ENCODE assay signal across 8 cellular contexts in the genomic region with DNA sequence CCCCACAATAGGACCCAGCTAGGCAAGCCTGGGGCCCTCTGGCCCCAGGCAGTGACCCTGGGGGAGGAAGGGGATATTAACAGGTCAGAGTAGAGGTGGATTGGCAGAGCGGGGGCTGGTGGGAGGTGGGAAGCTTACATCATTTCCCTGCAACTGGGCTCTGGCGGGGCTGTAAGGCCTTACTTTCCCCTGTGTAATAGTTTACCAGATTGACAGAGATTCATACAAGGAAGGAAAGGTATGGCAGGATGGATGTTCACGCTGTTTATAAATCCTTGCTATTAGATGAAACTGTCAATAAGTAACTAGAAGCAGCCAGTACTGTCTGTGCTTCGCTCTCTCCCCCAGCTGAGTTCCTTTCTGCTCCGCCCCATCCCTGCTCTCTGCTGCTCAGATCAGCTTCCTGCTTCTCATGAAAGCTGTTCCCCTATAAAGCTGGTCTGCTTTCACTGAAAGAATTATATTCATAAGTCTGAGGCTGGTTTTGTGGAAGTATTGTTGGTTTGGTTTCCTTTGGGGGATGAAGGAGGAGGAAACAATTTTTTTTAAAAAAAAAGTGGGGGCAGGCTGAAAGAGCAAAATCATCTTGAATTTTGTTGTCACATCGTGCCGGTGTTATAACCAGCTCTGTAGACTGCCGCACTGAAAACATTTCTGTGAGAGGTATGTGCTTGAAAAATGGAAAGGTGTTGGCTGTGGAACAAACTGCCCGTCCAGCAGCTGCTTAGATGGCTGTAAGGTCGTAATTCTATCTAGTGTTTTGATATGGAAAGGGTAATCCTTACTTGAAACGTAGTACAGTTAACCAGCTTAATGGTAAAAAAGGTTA.
DNase-seq lines count a peak whose midpoint lies in the region; ATAC-seq, FAIRE-seq and TF ChIP-seq lines count a peak whose summit lies in the region.

No MANE protein-coding gene starts in this region.

- peak overlapping the region in 2 of 4 experiments; percentile 12 to 39; a peak in 4 of 8 replicates for H3K4me3 ChIP-seq in H1 (ENCODE audit: extremely low read depth in 1 of 4, insufficient read depth in 2 of 4, low read depth in 3 of 4, low read length in 4 of 4)
- H3K4me3 ChIP-seq in mesenchymal stem cell (ENCODE audit: insufficient read depth in 1 of 2, low read depth in 1 of 2, low read length in 2 of 2): peak overlapping the region in 1 of 2 experiments; percentile 79

- H3K4me3 Mint-ChIP-seq in HFFc6: peak overlapping the region; percentile 86
- peak overlapping the region; percentile 77 for H3K4me3 Mint-ChIP-seq in stimulated activated memory B cell treated with anti-CD40 and anti-IgM and Interleukin-4, amounts not matched to agents 10 μg/mL and 1 μg/mL and 100 μg/mL, for 72 hours

- no peak overlapping the region for H3K56ac ChIP-seq in H1 (replicated peaks; ENCODE audit: insufficient read length, low read depth, low read length)

- TF ChIP-seq CTCF in GM13976 (IDR thresholded peaks at IDR 0.05; ENCODE audit: borderline replicate concordance, control extremely low read depth, extremely low read depth, insufficient read depth, missing control alignments) (no peak), HFFc6 (IDR thresholded peaks at IDR 0.05) (no peak), H1 (IDR thresholded peaks at IDR 0.05; ENCODE audit: control extremely low read depth in 1 of 3, insufficient read depth in 1 of 3, low read depth in 1 of 3, low read length in 3 of 3) (no peak)

- H3K23me2 ChIP-seq in H1 (ENCODE audit: low read depth, low read length): no peaks in the 10 kb centered on the region

- H2BK5ac ChIP-seq in H1 (ENCODE audit: low read depth, low read length): peak overlapping the region; percentile 64; the same call in 1 of the 2 replicates
- H2BK5ac ChIP-seq in mesenchymal stem cell (ENCODE audit: low read depth, low read length, poor library complexity, severe bottlenecking): peak overlapping the region; percentile 95

- peaks cover 0 to 42% of the 10 kb centered on the region in 2 experiments; a peak in 2 of 4 replicates for H3K79me2 ChIP-seq in H1 (ENCODE audit: control insufficient read depth in 1 of 2, insufficient read depth in 2 of 2, low read length in 2 of 2)

- peak; percentile 94 for ATAC-seq in stimulated activated memory B cell treated with anti-CD40 and anti-IgM and Interleukin-4, amounts not matched to agents 10 μg/mL and 1 μg/mL and 100 μg/mL, for 72 hours

- 45% methylated on average over 11 of the region's 11 CpGs; no CpG with 5 or more reads in 1 of the 2 experiments for WGBS in H1 (ENCODE audit: extremely low coverage in 1 of 2, insufficient coverage in 1 of 2, insufficient read length in 1 of 2, insufficient replicate concordance in 2 of 2, low coverage in 1 of 2, low lambda C conversion rate in 2 of 2, missing lambda C conversion rate in 1 of 2), 2 experiments
- WGBS in mesenchymal stem cell: 19% methylated on average over 10 of the region's 11 CpGs

- no peak for FAIRE-seq in H1 (lab: Jason Lieb, UNC)

- H2BK20ac ChIP-seq in H1 (ENCODE audit: low read length): no peak overlapping the region

- no peak for TF ChIP-seq EP300 in H1 (IDR thresholded peaks at IDR 0.05; ENCODE audit: borderline replicate concordance in 1 of 2, low read depth in 2 of 2, low read length in 2 of 2)

- peak overlapping the region; percentile 77; the same call in 1 of the 2 replicates for H2BK12ac ChIP-seq in H1 (ENCODE audit: low read depth, low read length)
- H2BK12ac ChIP-seq in mesenchymal stem cell (ENCODE audit: low read length in 2 of 2): peak overlapping the region; percentile 5 to 83

- H3K27me3 ChIP-seq in H1 (replicated peaks in 1 of 4; ENCODE audit: control insufficient read depth in 3 of 4, extremely low read depth in 1 of 4, insufficient read depth in 3 of 4, low read length in 3 of 4): no peaks in the 10 kb centered on the region
- no peaks in the 10 kb centered on the region for H3K27me3 ChIP-seq in mesenchymal stem cell (ENCODE audit: control insufficient read depth in 1 of 2, insufficient read depth in 1 of 2, low read length in 2 of 2)

- H2AFZ ChIP-seq in H1 (ENCODE audit: low read length) (no peak overlapping the region), mesenchymal stem cell (ENCODE audit: low read depth, low read length) (peak overlapping the region; percentile 71)

- H3K9me3 ChIP-seq in H1 (ENCODE audit: insufficient read depth in 2 of 2, low read depth in 1 of 2, low read length in 1 of 2) (no peaks in the 10 kb centered on the region), mesenchymal stem cell (ENCODE audit: control insufficient read depth, low read length) (peaks cover 3% of the 10 kb centered on the region)

- TF ChIP-seq POLR2A in H1 (IDR thresholded peaks at IDR 0.05; ENCODE audit: control extremely low read depth in 1 of 2, low read depth in 2 of 2, low read length in 2 of 2): no peak

- peak overlapping the region; percentile 34; the same call in 1 of the 2 replicates for H3K27ac ChIP-seq in H1 (ENCODE audit: low read depth, low read length)
- peak overlapping the region; percentile 97 for H3K27ac ChIP-seq in mesenchymal stem cell (ENCODE audit: low read length, poor library complexity, severe bottlenecking)

- H4K8ac ChIP-seq in H1 (ENCODE audit: extremely low read depth, insufficient read depth, low read length) (no peak overlapping the region), mesenchymal stem cell (ENCODE audit: low read length) (peak overlapping the region; percentile 74)

- H3K9ac ChIP-seq in H1 (replicated peaks in 1 of 4; ENCODE audit: extremely low read depth in 1 of 4, low read depth in 3 of 4, low read length in 3 of 4) (peak overlapping the region in 1 of 4 experiments; percentile 14; a peak in 1 of 7 replicates), mesenchymal stem cell (ENCODE audit: low read length) (peak overlapping the region; percentile 91)

- H3K14ac ChIP-seq in H1 (ENCODE audit: insufficient read length) (no peak overlapping the region), mesenchymal stem cell (ENCODE audit: low read length in 2 of 2) (no peak overlapping the region)

- H3K4ac ChIP-seq in H1 (replicated peaks; ENCODE audit: insufficient read length, low read depth, low read length): no peak overlapping the region
- H3K4ac ChIP-seq in mesenchymal stem cell (ENCODE audit: low read depth in 1 of 2, low read length in 2 of 2): peak overlapping the region in 1 of 2 experiments; percentile 80

- POLR2A ChIA-PET in H1 (lab: Charles Lee; ENCODE audit: partially characterized antibody): interaction anchor here (0.6 kb wide), 1 partner anchor 267 kb away, joined by 3 read pairs; no protein-coding TSS in a partner anchor

- H3K23ac ChIP-seq in H1 (ENCODE audit: insufficient read length) (no peak overlapping the region), mesenchymal stem cell (ENCODE audit: low read length in 2 of 2) (no peak overlapping the region)

- peak overlapping the region; percentile 46 for H4K5ac ChIP-seq in H1 (ENCODE audit: insufficient read length, low read depth, low read length)

- no peaks in the 10 kb centered on the region for H4K20me1 ChIP-seq in H1 (replicated peaks in 1 of 2; ENCODE audit: control insufficient read depth in 1 of 2, insufficient read depth in 2 of 2, low read length in 2 of 2)

- no peak overlapping the region for H2AK5ac ChIP-seq in H1 (ENCODE audit: low read depth, low read length)
- H2AK5ac ChIP-seq in mesenchymal stem cell (ENCODE audit: low read length, severe bottlenecking): peak overlapping the region; percentile 58

- H3K79me1 ChIP-seq in H1 (ENCODE audit: low read depth, low read length): no peaks in the 10 kb centered on the region
- peaks cover 23% of the 10 kb centered on the region for H3K79me1 ChIP-seq in mesenchymal stem cell (replicated peaks; ENCODE audit: low read length, poor library complexity, severe bottlenecking)

- peaks cover 0 to 14% (median 10%) of the 10 kb centered on the region in 4 experiments; a peak in 5 of 7 replicates for H3K4me1 ChIP-seq in H1 (replicated peaks in 1 of 4; ENCODE audit: control insufficient read depth in 3 of 4, insufficient read depth in 4 of 4, low read length in 3 of 4)
- peaks cover 3% of the 10 kb centered on the region for H3K4me1 ChIP-seq in mesenchymal stem cell (ENCODE audit: control insufficient read depth, insufficient read depth, low read depth, low read length)

- no peaks in the 10 kb centered on the region for H3K9me3 Mint-ChIP-seq in HFFc6
- no peaks in the 10 kb centered on the region for H3K9me3 Mint-ChIP-seq in stimulated activated memory B cell treated with anti-CD40 and anti-IgM and Interleukin-4, amounts not matched to agents 10 μg/mL and 1 μg/mL and 100 μg/mL, for 72 hours

- no peak overlapping the region for H2BK120ac ChIP-seq in H1 (replicated peaks; ENCODE audit: low read depth, low read length)
- no peak overlapping the region for H2BK120ac ChIP-seq in mesenchymal stem cell (ENCODE audit: low read depth, low read length)

- H3K4me1 Mint-ChIP-seq in HFFc6 (ENCODE audit: low read depth): peaks cover 45% of the 10 kb centered on the region
- peaks cover 66% of the 10 kb centered on the region for H3K4me1 Mint-ChIP-seq in stimulated activated memory B cell treated with anti-CD40 and anti-IgM and Interleukin-4, amounts not matched to agents 10 μg/mL and 1 μg/mL and 100 μg/mL, for 72 hours

- H4K91ac ChIP-seq in H1 (replicated peaks; ENCODE audit: insufficient read length, low read length) (no peak overlapping the region), mesenchymal stem cell (ENCODE audit: low read length) (no peak overlapping the region)

- no peak overlapping the region for H2BK15ac ChIP-seq in H1 (ENCODE audit: low read length)
- H2BK15ac ChIP-seq in mesenchymal stem cell (ENCODE audit: low read depth, poor library complexity, severe bottlenecking): no peak overlapping the region

- H3K27me3 Mint-ChIP-seq in HFFc6 (ENCODE audit: insufficient read depth): no peaks in the 10 kb centered on the region; the same call in 1 of the 2 replicates
- H3K27me3 Mint-ChIP-seq in stimulated activated memory B cell treated with anti-CD40 and anti-IgM and Interleukin-4, amounts not matched to agents 10 μg/mL and 1 μg/mL and 100 μg/mL, for 72 hours: no peaks in the 10 kb centered on the region

- peak overlapping the region; percentile 53; the same call in 1 of the 2 replicates for H3K18ac ChIP-seq in H1 (ENCODE audit: extremely low read depth, low read length)
- peak overlapping the region; percentile 73 to 75 for H3K18ac ChIP-seq in mesenchymal stem cell (ENCODE audit: low read depth in 1 of 2, low read length in 2 of 2)

- DNase-seq in GM13976 (ENCODE audit: low spot score) (peak; percentile 33), HFFc6 (peak; percentile 15), MV-4-11 (lab: John Stamatoyannopoulos, UW) (peak; percentile 70), H1 (ENCODE audit: low read depth in 1 of 2, low spot score in 2 of 2) (peak in 1 of 2 experiments; percentile 36), mesenchymal stem cell (peak; percentile 65), NCI-H774 (lab: John Stamatoyannopoulos, UW) (no peak)
- peak; percentile 44 to 50 for DNase-seq in activated CD4-positive, alpha-beta T cell treated with anti-CD3 and anti-CD28 coated beads, Interleukin-2, amount 50 U/mL, for 48 hours

- in situ Hi-C loops in GM13976 (cut with MboI; ENCODE audit: low sequenced_read_pairs, unreplicated experiment): no loop called here

- H3K4me2 ChIP-seq in H1 (ENCODE audit: insufficient read depth in 1 of 2, low read depth in 2 of 2, low read length in 2 of 2): peak overlapping the region; percentile 54 to 58
- H3K4me2 ChIP-seq in mesenchymal stem cell (ENCODE audit: low read length, poor library complexity, severe bottlenecking): peak overlapping the region; percentile 84

- TF ChIP-seq RAD21 in H1 (IDR thresholded peaks at IDR 0.05 in 1 of 2, conservative IDR thresholded peaks at IDR 0.05 in 1 of 2; ENCODE audit: low read depth in 2 of 2, low read length in 2 of 2): no peak

- 0 out of 2 replicates have a peak, but pooled peaks cover 5% of the 10 kb centered on the region for H3K36me3 Mint-ChIP-seq in HFFc6 (ENCODE audit: low read depth)
- peaks cover 19% of the 10 kb centered on the region for H3K36me3 Mint-ChIP-seq in stimulated activated memory B cell treated with anti-CD40 and anti-IgM and Interleukin-4, amounts not matched to agents 10 μg/mL and 1 μg/mL and 100 μg/mL, for 72 hours

- CTCF ChIA-PET in H1 (lab: Charles Lee; ENCODE audit: partially characterized antibody): interaction anchor here (1.1 to 2.8 kb wide), 5 partner anchors 11 to 364 kb away, joined by 3 to 7 read pairs (median 4); no protein-coding TSS in a partner anchor

- peak overlapping the region; percentile 84 for H3K27ac Mint-ChIP-seq in HFFc6
- H3K27ac Mint-ChIP-seq in stimulated activated memory B cell treated with anti-CD40 and anti-IgM and Interleukin-4, amounts not matched to agents 10 μg/mL and 1 μg/mL and 100 μg/mL, for 72 hours: peak overlapping the region; percentile 91

- no peaks in the 10 kb centered on the region; a peak in 1 of 8 replicates for H3K36me3 ChIP-seq in H1 (ENCODE audit: control insufficient read depth in 2 of 4, insufficient read depth in 4 of 4, low read length in 3 of 4)
- no peaks in the 10 kb centered on the region for H3K36me3 ChIP-seq in mesenchymal stem cell (ENCODE audit: control insufficient read depth in 1 of 2, insufficient read depth in 2 of 2, low read depth in 1 of 2, low read length in 2 of 2)
